In the genomic region with DNA sequence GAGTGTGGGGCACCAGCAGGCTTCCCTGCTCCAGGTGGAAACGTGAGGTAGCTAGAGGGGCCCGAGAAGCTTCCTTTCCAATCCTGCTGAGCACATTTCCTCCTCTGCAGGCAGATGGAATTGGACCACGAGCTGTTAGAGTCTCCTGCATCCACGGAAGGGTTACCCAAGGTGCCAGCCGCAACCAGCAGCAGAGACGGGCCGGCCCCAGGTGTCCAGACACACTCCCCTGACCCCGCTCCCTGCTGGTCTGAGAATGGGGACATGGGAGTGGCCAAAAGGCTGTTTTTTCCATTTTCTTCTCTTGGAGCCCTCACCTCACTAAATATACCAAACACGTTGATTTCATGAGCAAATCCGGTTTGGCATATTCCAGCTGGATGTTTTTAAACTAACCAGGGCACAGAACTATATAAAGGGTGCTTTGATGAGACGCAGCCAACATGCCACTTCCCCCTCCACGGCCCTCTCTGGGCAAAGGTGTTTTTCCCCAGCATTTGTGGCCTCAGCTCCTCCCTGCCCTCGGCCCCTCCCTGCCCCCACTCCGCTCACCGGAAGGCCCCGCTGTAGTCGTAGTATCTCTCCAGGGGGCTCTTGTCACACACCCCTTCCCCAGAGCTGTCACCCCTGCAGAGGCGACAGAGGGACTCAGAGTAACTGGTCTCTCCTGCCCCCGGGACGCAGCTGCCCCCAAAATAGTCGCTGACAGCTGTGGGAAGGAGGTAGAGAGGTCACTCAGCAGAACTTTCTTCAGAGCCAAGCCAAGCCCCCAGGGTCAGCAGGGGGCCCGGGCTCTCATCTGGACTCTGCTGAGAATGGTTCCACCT, we compare ENCODE assay signal across 10 cellular contexts. TPM values are rescaled to one million over a fixed set of nuclear protein-coding genes. Genes with fewer than 3 reads are reported as not detected.
DNase-seq lines count a peak whose midpoint lies in the region; ATAC-seq and TF ChIP-seq lines count a peak whose summit lies in the region.
"Had no signal": no experiment of that assay in that cellular context is flagged by ENCODE, and none has a peak within 500 bp of the region (broad histone marks: within the 10 kb centered on the region; RNA-seq: fewer than 3 reads in every experiment).

No MANE protein-coding gene starts in this region.

- H3K4me3 Mint-ChIP-seq in activated T-helper 1 cell treated with anti-CD3 and anti-CD28 coated beads, Interleukin-12 subunit alpha, Interleukin-12 subunit beta, Interleukin-2, Interleukin-4 antibody, amounts not matched to agents 30 ng/mL and 10 ng/mL and 1 ng/mL, durations not matched to agents 14 hours and 24 hours and 36 hours: no peak overlapping the region

- no peak for TF ChIP-seq CTCF in dorsolateral prefrontal cortex (IDR thresholded peaks at IDR 0.05 in 54 of 56, conservative IDR thresholded peaks at IDR 0.05 in 2 of 56; ENCODE audit: low read depth in 1 of 56, partially characterized antibody in 56 of 56)
- no peak for TF ChIP-seq CTCF in suprapubic skin (IDR thresholded peaks at IDR 0.05)

- H3K36me3 ChIP-seq in suprapubic skin: no peaks in the 10 kb centered on the region
- H3K36me3 ChIP-seq: thoracic aorta had no signal

- no peaks in the 10 kb centered on the region for H3K36me3 Mint-ChIP-seq in activated T-helper 1 cell treated with anti-CD3 and anti-CD28 coated beads, Interleukin-12 subunit alpha, Interleukin-12 subunit beta, Interleukin-2, Interleukin-4 antibody, amounts not matched to agents 30 ng/mL and 10 ng/mL and 1 ng/mL, durations not matched to agents 14 hours and 24 hours and 36 hours (ENCODE audit: low read depth)

- intact Hi-C loops in Right ventricle myocardium inferior (cut with DNase I): no loop called here
- intact Hi-C loops in Right ventricle myocardium superior (cut with DNase I): no loop called here
- intact Hi-C loops in dorsolateral prefrontal cortex (cut with DNase I): no loop called here
- intact Hi-C loops in activated T-helper 1 cell treated with anti-CD3 and anti-CD28 coated beads, Interleukin-12 subunit alpha, Interleukin-12 subunit beta, Interleukin-2, Interleukin-4 antibody, amounts not matched to agents 30 ng/mL and 10 ng/mL and 1 ng/mL, durations not matched to agents 14 hours and 24 hours and 36 hours (cut with micrococcal nuclease): no loop called here

- no peak overlapping the region for H3K27ac Mint-ChIP-seq in activated T-helper 1 cell treated with anti-CD3 and anti-CD28 coated beads, Interleukin-12 subunit alpha, Interleukin-12 subunit beta, Interleukin-2, Interleukin-4 antibody, amounts not matched to agents 30 ng/mL and 10 ng/mL and 1 ng/mL, durations not matched to agents 14 hours and 24 hours and 36 hours

- no peak for TF ChIP-seq EP300 in suprapubic skin (IDR thresholded peaks at IDR 0.05)

- H3K4me1 Mint-ChIP-seq in activated T-helper 1 cell treated with anti-CD3 and anti-CD28 coated beads, Interleukin-12 subunit alpha, Interleukin-12 subunit beta, Interleukin-2, Interleukin-4 antibody, amounts not matched to agents 30 ng/mL and 10 ng/mL and 1 ng/mL, durations not matched to agents 14 hours and 24 hours and 36 hours (ENCODE audit: low read depth): peaks cover 6% of the 10 kb centered on the region

- ATAC-seq in Right ventricle myocardium inferior: no peak
- no peak for ATAC-seq in Right ventricle myocardium superior (ENCODE audit: poor library complexity)
- peak; percentile 25 for ATAC-seq in HG03196 (IDR thresholded peaks at IDR 0.05; ENCODE audit: unreplicated experiment)
- no peak for ATAC-seq in GM19455 (IDR thresholded peaks at IDR 0.05; ENCODE audit: unreplicated experiment)

- DNase-seq in Right ventricle myocardium inferior (ENCODE audit: missing footprints) (peak; percentile 22), Right ventricle myocardium superior (no peak), dorsolateral prefrontal cortex (peak in 2 of 10 donors; percentile 3 to 21), suprapubic skin (ENCODE audit: low spot score in 2 of 2) (peak; percentile 54 to 71), NCI-H1930 (lab: John Stamatoyannopoulos, UW) (no peak)
- no peak for DNase-seq in activated T-helper 1 cell treated with anti-CD3 and anti-CD28 coated beads, Interleukin-12 subunit alpha, Interleukin-12 subunit beta, Interleukin-2, Interleukin-4 antibody, amounts not matched to agents 30 ng/mL and 10 ng/mL and 1 ng/mL, durations not matched to agents 14 hours and 24 hours and 36 hours (ENCODE audit: low spot score)
- DNase-seq: activated T-cell treated with anti-CD3 and anti-CD28 coated beads for 4 hours had no signal

- H3K27me3 Mint-ChIP-seq in activated T-helper 1 cell treated with anti-CD3 and anti-CD28 coated beads, Interleukin-12 subunit alpha, Interleukin-12 subunit beta, Interleukin-2, Interleukin-4 antibody, amounts not matched to agents 30 ng/mL and 10 ng/mL and 1 ng/mL, durations not matched to agents 14 hours and 24 hours and 36 hours (ENCODE audit: insufficient read depth): peaks cover 9% of the 10 kb centered on the region

- H3K27ac ChIP-seq in dorsolateral prefrontal cortex (peak overlapping the region in 45 of 59 donors; percentile 3 to 76 (median 51)), suprapubic skin (peak overlapping the region; percentile 51)
- H3K27ac ChIP-seq: thoracic aorta had no signal

- H3K4me3 ChIP-seq in dorsolateral prefrontal cortex (peak overlapping the region in 20 of 59 donors; percentile 4 to 44 (median 28)), suprapubic skin (no peak overlapping the region)
- H3K4me3 ChIP-seq: thoracic aorta had no signal

- H3K9me3 ChIP-seq in suprapubic skin: no peaks in the 10 kb centered on the region
- H3K9me3 ChIP-seq: thoracic aorta had no signal

- H3K9me3 Mint-ChIP-seq in activated T-helper 1 cell treated with anti-CD3 and anti-CD28 coated beads, Interleukin-12 subunit alpha, Interleukin-12 subunit beta, Interleukin-2, Interleukin-4 antibody, amounts not matched to agents 30 ng/mL and 10 ng/mL and 1 ng/mL, durations not matched to agents 14 hours and 24 hours and 36 hours: no peaks in the 10 kb centered on the region

- WGBS in suprapubic skin: 44% methylated on average over 20 of the region's 22 CpGs

- H3K27me3 ChIP-seq in dorsolateral prefrontal cortex (no peaks in the 10 kb centered on the region), suprapubic skin (peaks cover 6% of the 10 kb centered on the region)

- H3K4me1 ChIP-seq in suprapubic skin: peaks cover 4% of the 10 kb centered on the region

- no peak for TF ChIP-seq POLR2A in suprapubic skin (IDR thresholded peaks at IDR 0.05)

RNA-seq across cellular contexts. Expression of a gene that starts 7.0 kb away (rescaled TPM):
- total RNA-seq in Right ventricle myocardium inferior (4.0 TPM), Right ventricle myocardium superior (3.1 TPM), dorsolateral prefrontal cortex (10 to 100 TPM in 96 of 120 experiments, 1 to 10 TPM in 24; 5.1 to 21.8 (median 12.7) TPM), suprapubic skin (10 to 100 TPM; 21.0 to 68.7 (median 34.4) TPM)
- total RNA-seq in activated T-helper 1 cell treated with anti-CD3 and anti-CD28 coated beads, Interleukin-12 subunit alpha, Interleukin-12 subunit beta, Interleukin-2, Interleukin-4 antibody, amounts not matched to agents 30 ng/mL and 10 ng/mL and 1 ng/mL, durations not matched to agents 14 hours and 24 hours and 36 hours: 3.9 and 6.4 TPM in 2 replicates

RNA-seq across cellular contexts. Expression of a gene that starts 54.0 kb away (rescaled TPM):
- 2.8 TPM for total RNA-seq in Right ventricle myocardium inferior
- total RNA-seq in Right ventricle myocardium superior: 2.2 TPM
- 10 to 100 TPM in 119 of 120 experiments, 1 to 10 TPM in 1; 8.0 to 29.8 (median 19.6) TPM for total RNA-seq in dorsolateral prefrontal cortex
- total RNA-seq in suprapubic skin: 10 to 100 TPM; 11.0 to 17.4 (median 13.3) TPM
- total RNA-seq in activated T-helper 1 cell treated with anti-CD3 and anti-CD28 coated beads, Interleukin-12 subunit alpha, Interleukin-12 subunit beta, Interleukin-2, Interleukin-4 antibody, amounts not matched to agents 30 ng/mL and 10 ng/mL and 1 ng/mL, durations not matched to agents 14 hours and 24 hours and 36 hours: 1.2 and 1.7 TPM in 2 replicates

Comparison
In these comparisons a context has a peak if more than half of its experiments do, and no peak if none do; other contexts are left out.
1. DNase-seq: peak in Right ventricle myocardium inferior (single experiment) and suprapubic skin (2 of 2); none in Right ventricle myocardium superior (single experiment), NCI-H1930 (0 of 2) and activated T-helper 1 cell treated with anti-CD3 and anti-CD28 coated beads, Interleukin-12 subunit alpha, Interleukin-12 subunit beta, Interleukin-2, Interleukin-4 antibody, amounts not matched to agents 30 ng/mL and 10 ng/mL and 1 ng/mL, durations not matched to agents 14 hours and 24 hours and 36 hours (single experiment).